ENCODE assay signal across 18 cellular contexts in the genomic region with DNA sequence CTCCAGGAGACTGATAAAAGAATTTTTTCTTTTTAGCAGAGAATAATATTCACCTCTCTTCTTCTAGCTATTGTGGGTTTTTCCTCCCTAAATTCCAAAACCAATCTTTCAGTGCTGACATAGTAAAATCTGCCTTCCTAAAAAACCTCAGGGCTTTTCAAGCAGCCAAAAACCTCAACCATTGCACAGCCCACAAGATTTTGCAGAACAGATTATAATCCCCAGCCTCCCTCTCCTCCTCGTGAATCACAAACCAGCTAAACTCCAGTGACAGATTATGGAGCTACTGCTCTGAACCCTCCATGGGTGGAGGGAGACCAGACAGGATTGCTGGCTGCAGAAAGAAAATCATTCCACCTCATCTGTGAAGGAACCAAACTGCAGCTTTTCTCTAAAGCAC.
"Had no signal": no experiment of that assay in that cellular context is flagged by ENCODE, and none has a peak within 500 bp of the region (broad histone marks: within the 10 kb centered on the region; RNA-seq: fewer than 3 reads in every experiment).

No MANE protein-coding gene starts in this region.

- FAIRE-seq: endometrium, TTC549 had no signal

- H3K4me3 Mint-ChIP-seq: activated naive CD4-positive, alpha-beta T cell treated with anti-CD3 and anti-CD28 coated beads, Interleukin-2, amount 50 U/mL, for 24 hours; T-helper 17 cell had no signal

- H3K27me3 ChIP-seq: breast epithelium, gastrocnemius medialis, tibial artery had no signal

- H3K4me1 ChIP-seq: breast epithelium, gastrocnemius medialis had no signal

- DNase-seq: activated CD4-positive, CD25-positive, alpha-beta regulatory T cell; activated T-cell treated with anti-CD3 and anti-CD28 coated beads, Interleukin-2, amount 50 U/mL, for 1 hour; amniotic stem cell; dorsolateral prefrontal cortex; gastrocnemius medialis; heart right ventricle; islet precursor cell; midbrain; retina; stimulated activated CD4-positive, alpha-beta T cell treated with anti-CD3 and anti-CD28 coated beads, Interleukin-15, amount 100 ng/mL, for 24 hours; stimulated activated CD4-positive, alpha-beta T cell treated with anti-CD3 and anti-CD28 coated beads, Interleukin-4, amount 100 ng/mL, for 24 hours; T-helper 17 cell had no signal

- H3K27ac Mint-ChIP-seq: activated naive CD4-positive, alpha-beta T cell treated with anti-CD3 and anti-CD28 coated beads, Interleukin-2, amount 50 U/mL, for 24 hours; T-helper 17 cell had no signal

- ATAC-seq: gastrocnemius medialis, heart right ventricle, SK-N-SH treated with all-trans-retinoic acid at 6 μM for 48 hours, T-helper 17 cell had no signal

- H3K9me3 Mint-ChIP-seq: activated naive CD4-positive, alpha-beta T cell treated with anti-CD3 and anti-CD28 coated beads, Interleukin-2, amount 50 U/mL, for 24 hours had no signal

- H3K36me3 Mint-ChIP-seq: activated naive CD4-positive, alpha-beta T cell treated with anti-CD3 and anti-CD28 coated beads, Interleukin-2, amount 50 U/mL, for 24 hours had no signal

- H3K36me3 ChIP-seq: breast epithelium, gastrocnemius medialis, heart right ventricle, tibial artery had no signal

- H3K27ac ChIP-seq: breast epithelium, gastrocnemius medialis, heart right ventricle, tibial artery had no signal

- H3K9me3 ChIP-seq: breast epithelium, gastrocnemius medialis, heart right ventricle, tibial artery had no signal

- H3K4me1 Mint-ChIP-seq: activated naive CD4-positive, alpha-beta T cell treated with anti-CD3 and anti-CD28 coated beads, Interleukin-2, amount 50 U/mL, for 24 hours had no signal

- H3K4me3 ChIP-seq: breast epithelium, dorsolateral prefrontal cortex, gastrocnemius medialis, heart right ventricle, tibial artery had no signal
